Comparison of ENCODE assay signal across 8 cellular contexts in the genomic region with DNA sequence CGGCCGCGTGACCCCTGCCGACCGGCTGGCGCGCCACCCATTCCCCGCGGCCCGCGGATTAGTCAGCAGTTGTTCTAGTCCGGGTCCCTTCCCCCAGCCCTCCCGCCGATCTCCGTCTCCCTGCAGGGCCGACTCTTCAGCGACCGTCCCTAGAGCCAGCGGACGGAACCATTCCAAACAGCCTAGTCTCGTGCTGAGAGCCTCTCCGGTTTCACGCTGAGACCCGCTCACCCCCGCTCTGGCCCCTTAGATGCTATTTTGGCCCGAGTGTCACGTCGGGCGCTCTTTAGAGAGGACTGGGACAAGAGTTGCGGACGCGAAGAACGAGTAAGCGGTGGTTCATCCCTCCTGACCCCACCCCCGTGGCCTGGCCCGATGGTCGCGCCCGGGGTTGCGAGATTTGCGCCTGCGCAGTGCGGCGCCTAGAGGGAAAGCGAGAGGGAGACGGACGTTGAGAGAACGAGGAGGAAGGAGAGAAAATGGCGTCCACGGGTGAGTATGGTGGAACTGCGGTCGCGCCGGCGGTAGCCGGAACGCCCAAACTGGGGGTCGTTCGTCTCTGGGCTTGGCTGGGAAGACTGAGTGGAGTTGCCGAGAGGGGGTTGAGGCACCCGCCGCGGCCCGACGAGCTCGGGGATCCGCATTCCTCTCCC. TPM values are rescaled to one million over a fixed set of nuclear protein-coding genes. Genes with fewer than 3 reads are reported as not detected.
DNase-seq lines count a peak whose midpoint lies in the region; ATAC-seq and TF ChIP-seq lines count a peak whose summit lies in the region.

A gene with protein sequence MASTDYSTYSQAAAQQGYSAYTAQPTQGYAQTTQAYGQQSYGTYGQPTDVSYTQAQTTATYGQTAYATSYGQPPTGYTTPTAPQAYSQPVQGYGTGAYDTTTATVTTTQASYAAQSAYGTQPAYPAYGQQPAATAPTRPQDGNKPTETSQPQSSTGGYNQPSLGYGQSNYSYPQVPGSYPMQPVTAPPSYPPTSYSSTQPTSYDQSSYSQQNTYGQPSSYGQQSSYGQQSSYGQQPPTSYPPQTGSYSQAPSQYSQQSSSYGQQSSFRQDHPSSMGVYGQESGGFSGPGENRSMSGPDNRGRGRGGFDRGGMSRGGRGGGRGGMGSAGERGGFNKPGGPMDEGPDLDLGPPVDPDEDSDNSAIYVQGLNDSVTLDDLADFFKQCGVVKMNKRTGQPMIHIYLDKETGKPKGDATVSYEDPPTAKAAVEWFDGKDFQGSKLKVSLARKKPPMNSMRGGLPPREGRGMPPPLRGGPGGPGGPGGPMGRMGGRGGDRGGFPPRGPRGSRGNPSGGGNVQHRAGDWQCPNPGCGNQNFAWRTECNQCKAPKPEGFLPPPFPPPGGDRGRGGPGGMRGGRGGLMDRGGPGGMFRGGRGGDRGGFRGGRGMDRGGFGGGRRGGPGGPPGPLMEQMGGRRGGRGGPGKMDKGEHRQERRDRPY (plus strand): TSS at position 411 of the 653 bp plus-strand sequence. CDS start 69 bp downstream, at position 480.
Gene RHBDD3, minus strand, starts transcription at position 124 of the 653 bp plus-strand sequence. CDS start 2,355 bp downstream, outside the sequence.

- H3K27ac ChIP-seq in angular gyrus (ENCODE audit: low read depth, low read length) (peak within 1 kb of the TSS; percentile 100), right atrium auricular region (peak within 1 kb of the TSS; percentile 99), psoas muscle (peak within 1 kb of the TSS; percentile 100), urinary bladder (ENCODE audit: low read depth) (peak within 1 kb of the TSS; percentile 95)

- DNase-seq in NCI-H187 treated with DMSO at 0.1 percent for 48 hours (lab: John Stamatoyannopoulos, UW) (peak; percentile 44), T-helper 2 cell (peak; percentile 91 to 96 (median 93)), right atrium auricular region (ENCODE audit: low spot score) (peak; percentile 97), psoas muscle (peak; percentile 98 to 99)

- peaks cover 29% of the 10 kb centered on the region for H3K36me3 ChIP-seq in right atrium auricular region
- peaks cover 0 to 37% of the 10 kb centered on the region in 2 donors for H3K36me3 ChIP-seq in psoas muscle (ENCODE audit: insufficient read depth in 1 of 2, low read depth in 1 of 2)
- H3K36me3 ChIP-seq in urinary bladder (ENCODE audit: insufficient read depth), result no peaks in the 10 kb centered on the region

- no peaks in the 10 kb centered on the region for H3K9me3 ChIP-seq in right atrium auricular region
- no peaks in the 10 kb centered on the region for H3K9me3 ChIP-seq in psoas muscle

- H3K4me1 ChIP-seq in right atrium auricular region, result peaks cover 0 to 53% of the 10 kb centered on the region in 2 donors
- peaks cover 57% of the 10 kb centered on the region for H3K4me1 ChIP-seq in psoas muscle
- no peaks in the 10 kb centered on the region for H3K4me1 ChIP-seq in urinary bladder (ENCODE audit: insufficient read depth)

- H3K4me3 ChIP-seq in right atrium auricular region (peak within 1 kb of the TSS; percentile 89 to 93), psoas muscle (peak within 1 kb of the TSS; percentile 94), urinary bladder (ENCODE audit: low read depth, low read length) (peak within 1 kb of the TSS; percentile 82)

- peak; percentile 62 for ATAC-seq in GM18499 (IDR thresholded peaks at IDR 0.05; ENCODE audit: insufficient read depth, unreplicated experiment)
- peak; percentile 80 for ATAC-seq in HG02943 (IDR thresholded peaks at IDR 0.05; ENCODE audit: low read depth, unreplicated experiment)
- peak; percentile 89 to 94 (median 92) for ATAC-seq in psoas muscle

- 0 to 1% (median 0%) methylated on average over 55 to 67 of the region's 67 CpGs for WGBS in psoas muscle, 3 donors
- under 1% methylated on average over 67 of the region's 67 CpGs for WGBS in urinary bladder

- H3K27me3 ChIP-seq in right atrium auricular region (no peaks in the 10 kb centered on the region), psoas muscle (ENCODE audit: insufficient read depth in 3 of 3, low read length in 2 of 3) (no peaks in the 10 kb centered on the region)

- intact Hi-C loops in psoas muscle (cut with DNase I), result loop anchor here in 1 of 2 donors (5.0 kb wide), 1 partner anchor 39 kb away; the partner anchor contains the start of gene GAS2L1

- no peak for TF ChIP-seq CTCF in right atrium auricular region (IDR thresholded peaks at IDR 0.05)
- TF ChIP-seq CTCF in psoas muscle (IDR thresholded peaks at IDR 0.05), result no peak

RNA-seq across cellular contexts. Expression of the first gene that starts in this region (rescaled TPM):
- total RNA-seq in right atrium auricular region (100 to 1,000 TPM; 153 to 179 TPM), psoas muscle (100 to 1,000 TPM in 3 of 4 donors, 10 to 100 TPM in 1; 78.5 to 230 (median 156) TPM), urinary bladder (98.6 TPM)
- polyA plus RNA-seq in psoas muscle (100 to 1,000 TPM; 108 to 152 (median 127) TPM), urinary bladder (143 TPM)

RNA-seq across cellular contexts. Expression of gene RHBDD3, which starts in this region (rescaled TPM):
- total RNA-seq in right atrium auricular region, result 10 to 100 TPM; 16.5 to 23.4 TPM
- total RNA-seq in psoas muscle, result 10 to 100 TPM; 10.6 to 26.7 (median 16.2) TPM
- 10 to 100 TPM; 20.3 to 36.5 (median 32.4) TPM for polyA plus RNA-seq in psoas muscle
- 11.7 TPM for total RNA-seq in urinary bladder
- polyA plus RNA-seq in urinary bladder, result 26.9 TPM

Comparison
In these comparisons a context has a peak if more than half of its experiments do, and no peak if none do; other contexts are left out.
1. Peak in every context shown above with its lines: DNase-seq, ATAC-seq, H3K4me3 ChIP-seq and H3K27ac ChIP-seq.
2. DNase-seq: peak in every context shown above with its lines; median percentile 98 in psoas muscle; 97 in right atrium auricular region; 93 in T-helper 2 cell; 44 in NCI-H187 treated with DMSO at 0.1 percent for 48 hours.